Comparison of ENCODE assay signal across 36 cellular contexts in the genomic region with DNA sequence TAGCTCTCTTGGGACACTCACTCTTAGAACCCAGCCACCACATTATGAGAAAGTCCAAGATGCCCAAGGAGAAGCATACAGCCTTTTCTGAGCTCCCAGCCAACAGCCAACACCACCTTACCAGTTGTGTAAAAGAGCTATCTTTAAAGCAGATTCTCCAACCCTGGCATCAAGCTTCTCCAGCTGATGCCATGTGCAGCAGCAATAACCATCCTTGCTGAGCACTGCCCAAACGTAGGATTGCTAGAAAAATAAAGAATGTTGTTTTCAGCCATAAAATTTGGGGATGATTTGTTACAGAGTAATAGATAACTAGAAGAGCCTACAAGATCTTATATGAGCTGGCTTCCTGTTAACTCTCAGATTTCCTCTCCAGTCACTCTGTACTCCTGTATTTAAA.
"Had no signal": no experiment of that assay in that cellular context is flagged by ENCODE, and none has a peak within 500 bp of the region (broad histone marks: within the 10 kb centered on the region; RNA-seq: fewer than 3 reads in every experiment).

No MANE protein-coding gene starts in this region.

- DNase-seq: Karpas-422, Kasumi-1, MG63, MM.1S, MV-4-11, NCI-H1048, NCI-H1092, NCI-H1092 treated with DMSO at 0.1 percent for 48 hours, NCI-H1105, NCI-H1105 treated with DMSO at 0.1 percent for 48 hours, NCI-H1417, NCI-H1417 treated with DMSO at 0.1 percent for 48 hours, NCI-H1436, NCI-H1436 treated with DMSO at 0.1 percent for 48 hours, NCI-H146, NCI-H1694, NCI-H1694 treated with DMSO at 0.1 percent for 48 hours, NCI-H187, NCI-H1930, NCI-H2029, NCI-H2029 treated with DMSO at 0.1 percent for 48 hours, NCI-H2081, NCI-H2081 treated with DMSO at 0.1 percent for 48 hours, NCI-H2107, NCI-H2171, NCI-H2171 treated with DMSO at 0.1 percent for 48 hours, NCI-H2227 treated with DMSO at 0.1 percent for 48 hours, NCI-H226, NCI-H345, NCI-H446, NCI-H446 treated with DMSO at 0.1 percent for 48 hours, NCI-H510A, NCI-H510A treated with DMSO at 0.1 percent for 48 hours, NCI-H524, NCI-H524 treated with DMSO at 0.1 percent for 48 hours, NCI-H526 had no signal

- H3K27me3 ChIP-seq: MG63 had no signal

- H3K4me3 ChIP-seq: MG63 had no signal

- H3K9me3 ChIP-seq: MG63 had no signal

- H3K36me3 ChIP-seq: MG63 had no signal
